In the genomic region with DNA sequence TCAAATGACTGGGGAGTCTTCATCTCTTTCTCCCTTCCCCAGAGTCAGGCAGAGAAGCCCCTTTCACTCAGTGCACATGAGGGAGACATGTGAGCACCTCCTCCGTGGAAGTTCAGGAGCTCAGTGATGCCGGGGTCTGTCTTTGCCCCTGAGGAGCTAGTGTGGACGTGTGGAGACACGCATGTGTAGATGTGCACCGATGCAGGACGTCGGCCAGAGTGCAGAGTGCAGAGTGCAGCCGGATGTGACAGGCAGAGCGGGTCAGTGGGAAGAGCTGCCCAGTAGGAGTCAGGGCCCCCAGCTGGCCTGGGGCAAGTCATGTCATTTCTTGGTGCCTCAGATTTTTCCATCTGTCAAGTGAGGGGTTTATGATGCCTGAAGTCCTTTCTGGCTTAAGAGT, we compare ENCODE assay signal across 11 cellular contexts. TPM values are rescaled to one million over a fixed set of nuclear protein-coding genes. Genes with fewer than 3 reads are reported as not detected.
DNase-seq lines count a peak whose midpoint lies in the region; ATAC-seq, FAIRE-seq and TF ChIP-seq lines count a peak whose summit lies in the region.
"Had no signal": no experiment of that assay in that cellular context is flagged by ENCODE, and none has a peak within 500 bp of the region (broad histone marks: within the 10 kb centered on the region; RNA-seq: fewer than 3 reads in every experiment).

No MANE protein-coding gene starts in this region.

- peaks cover 12% of the 10 kb centered on the region for H3K9me3 Mint-ChIP-seq in neural crest cell

- ATAC-seq in foreskin keratinocyte = peak; percentile 13
- ATAC-seq in HG02759 (IDR thresholded peaks at IDR 0.05; ENCODE audit: unreplicated experiment) = no peak
- ATAC-seq: PC-3 had no signal

- DNase-seq in WERI-Rb-1 (no peak), foreskin keratinocyte (peak in 1 of 2 donors; percentile 23), neural crest cell (ENCODE audit: low read depth, low spot score) (no peak), urothelium cell line (ENCODE audit: low spot score) (no peak), SJCRH30 (no peak), AML-193 (lab: John Stamatoyannopoulos, UW) (no peak)
- DNase-seq: NCI-H1092 treated with DMSO at 0.1 percent for 48 hours; PC-3; stimulated activated CD8-positive, alpha-beta memory T cell treated with anti-CD3 and anti-CD28 coated beads, Interleukin-4, amount 100 ng/mL, for 48 hours had no signal

- H3K4me3 Mint-ChIP-seq in neural crest cell = no peak overlapping the region

- H3K36me3 ChIP-seq in WERI-Rb-1 = no peaks in the 10 kb centered on the region
- H3K36me3 ChIP-seq in SJCRH30 = peaks cover 6% of the 10 kb centered on the region

- H3K27me3 ChIP-seq in WERI-Rb-1 (ENCODE audit: insufficient read depth, low read depth, severe bottlenecking) (no peaks in the 10 kb centered on the region), foreskin keratinocyte (no peaks in the 10 kb centered on the region), SJCRH30 (no peaks in the 10 kb centered on the region)

- TF ChIP-seq CTCF in WERI-Rb-1 (IDR thresholded peaks at IDR 0.05; ENCODE audit: low read depth, low read length) (no peak), foreskin keratinocyte (conservative IDR thresholded peaks at IDR 0.05) (no peak), neural crest cell (conservative IDR thresholded peaks at IDR 0.05) (no peak)

- peaks cover 9% of the 10 kb centered on the region for H3K9me3 ChIP-seq in WERI-Rb-1 (ENCODE audit: severe bottlenecking)
- 0 out of 2 replicates have a peak, but pooled peaks cover 3% of the 10 kb centered on the region for H3K9me3 ChIP-seq in SJCRH30 (replicated peaks)

- H3K4me1 Mint-ChIP-seq in neural crest cell = peaks cover 29% of the 10 kb centered on the region

- FAIRE-seq in urothelium cell line (lab: Jason Lieb, UNC) = peak; percentile 62

- peaks cover 28% of the 10 kb centered on the region for H3K36me3 Mint-ChIP-seq in neural crest cell (ENCODE audit: low read depth)

- H3K4me3 ChIP-seq in WERI-Rb-1 (ENCODE audit: low read depth, low read length) (no peak overlapping the region), SJCRH30 (no peak overlapping the region)

- peaks cover 14% of the 10 kb centered on the region for H3K27me3 Mint-ChIP-seq in neural crest cell (ENCODE audit: low read depth)

- H3K27ac Mint-ChIP-seq in neural crest cell (ENCODE audit: unreplicated experiment) = peak overlapping the region; percentile 87
- H3K27ac Mint-ChIP-seq: activated T-helper 2 cell treated with anti-CD3 and anti-CD28 coated beads, Interferon-gamma antibody, Interleukin-2, Interleukin-4, amounts not matched to agents 10 μg/mL and 5 μg/mL and 100 μg/mL, durations not matched to agents 14 hours and 24 hours and 36 hours had no signal

- H3K4me1 ChIP-seq in foreskin keratinocyte = peaks cover 18% of the 10 kb centered on the region
- H3K4me1 ChIP-seq in SJCRH30 = 0 out of 2 replicates have a peak, but pooled peaks cover 5% of the 10 kb centered on the region

- H3K27ac ChIP-seq in WERI-Rb-1 = peak overlapping the region; percentile 39; the same call in 1 of the 2 replicates
- no peak overlapping the region for H3K27ac ChIP-seq in foreskin keratinocyte
- H3K27ac ChIP-seq in SJCRH30 = no peak overlapping the region; the same call in 1 of the 2 replicates

RNA-seq across cellular contexts. Expression of gene TSPAN9, which starts 20.7 kb away (rescaled TPM):
- 17.9 and 19.2 TPM in 2 replicates for total RNA-seq in foreskin keratinocyte
- 16.2 and 19.0 TPM in 2 replicates for polyA plus RNA-seq in foreskin keratinocyte
- 22.8 and 23.8 TPM in 2 replicates for total RNA-seq in neural crest cell
- 194 and 210 TPM in 2 replicates for total RNA-seq in SJCRH30 (2014; rRNA removed; shearing (Covaris generic))
